ENCODE assay signal across 15 cellular contexts in genomic region chr9:94111446-94111845, GRCh38.
"Had no signal": no experiment of that assay in that cellular context is flagged by ENCODE, and none has a peak within 500 bp of the region (broad histone marks: within the 10 kb centered on the region; RNA-seq: fewer than 3 reads in every experiment).

No MANE protein-coding gene starts in this region.

- FAIRE-seq: frontal cortex, pancreas had no signal

- DNase-seq: activated CD4-positive, alpha-beta memory T cell treated with anti-CD3 and anti-CD28 coated beads, Interleukin-2, amount 10 ng/mL, durations not matched to agents 7 days and 5 days; activated CD4-positive, alpha-beta T cell treated with anti-CD3 and anti-CD28 coated beads for 36 hours; activated naive CD4-positive, alpha-beta T cell treated with anti-CD3 and anti-CD28 coated beads for 36 hours; activated T-cell treated with anti-CD3 and anti-CD28 coated beads, Interleukin-2, amount 50 U/mL, for 48 hours; esophagus squamous epithelium; heart right ventricle; left ventricle myocardium superior; pancreas; SK-N-SH; T-helper 1 cell; WERI-Rb-1 had no signal

- H3K4me1 ChIP-seq: neural progenitor cell, pancreas had no signal

- H3K4me2 ChIP-seq: neural progenitor cell, SK-N-SH had no signal

- H3K4me1 Mint-ChIP-seq: activated CD4-positive, alpha-beta T cell treated with anti-CD3 and anti-CD28 coated beads for 36 hours; neural progenitor cell had no signal

- H2AFZ ChIP-seq: neural progenitor cell had no signal

- ATAC-seq: activated CD4-positive, alpha-beta T cell treated with anti-CD3 and anti-CD28 coated beads for 36 hours; heart right ventricle; left ventricle myocardium superior; pancreas had no signal

- H3K9ac ChIP-seq: neural progenitor cell, SK-N-SH had no signal

- H3K27ac ChIP-seq: esophagus squamous epithelium, neural progenitor cell, pancreas, WERI-Rb-1 had no signal

- H3K4me3 Mint-ChIP-seq: activated CD4-positive, alpha-beta memory T cell treated with anti-CD3 and anti-CD28 coated beads, Interleukin-2, amount 10 ng/mL, durations not matched to agents 7 days and 5 days; activated CD4-positive, alpha-beta T cell treated with anti-CD3 and anti-CD28 coated beads for 36 hours; activated naive CD4-positive, alpha-beta T cell treated with anti-CD3 and anti-CD28 coated beads for 36 hours; brain; neural progenitor cell had no signal

- H3K36me3 ChIP-seq: esophagus squamous epithelium, neural progenitor cell, pancreas, WERI-Rb-1 had no signal

- H3K9me3 ChIP-seq: esophagus squamous epithelium, heart right ventricle, pancreas, SK-N-SH, tibial nerve had no signal

- H3K4me3 ChIP-seq: esophagus squamous epithelium, heart right ventricle, neural progenitor cell, pancreas, tibial nerve had no signal

- H3K27me3 ChIP-seq: esophagus squamous epithelium, heart right ventricle, neural progenitor cell, pancreas, tibial nerve had no signal

- H3K27ac Mint-ChIP-seq: activated CD4-positive, alpha-beta memory T cell treated with anti-CD3 and anti-CD28 coated beads, Interleukin-2, amount 10 ng/mL, durations not matched to agents 7 days and 5 days; activated CD4-positive, alpha-beta T cell treated with anti-CD3 and anti-CD28 coated beads for 36 hours; activated naive CD4-positive, alpha-beta T cell treated with anti-CD3 and anti-CD28 coated beads for 36 hours; brain; neural progenitor cell had no signal

- H3K27me3 Mint-ChIP-seq: activated CD4-positive, alpha-beta memory T cell treated with anti-CD3 and anti-CD28 coated beads, Interleukin-2, amount 10 ng/mL, durations not matched to agents 7 days and 5 days; activated CD4-positive, alpha-beta T cell treated with anti-CD3 and anti-CD28 coated beads for 36 hours; brain had no signal
